10 cellular contexts compared by ENCODE assay signal in genomic region chr1:101111461-101111860, GRCh38.
A peak's percentile ranks its signal among the peaks of the same experiment; 100 is the strongest.
DNase-seq lines count a peak whose midpoint lies in the region; ATAC-seq and TF ChIP-seq lines count a peak whose summit lies in the region.
"Had no signal": no experiment of that assay in that cellular context is flagged by ENCODE, and none has a peak within 500 bp of the region (broad histone marks: within the 10 kb centered on the region; RNA-seq: fewer than 3 reads in every experiment).

No MANE protein-coding gene starts in this region.

- peaks cover 57% of the 10 kb centered on the region for H3K36me3 Mint-ChIP-seq in activated naive CD4-positive, alpha-beta T cell treated with anti-CD3 and anti-CD28 coated beads, Interleukin-2, amount 10 ng/mL, durations not matched to agents 7 days and 5 days
- H3K36me3 Mint-ChIP-seq in T-cell (peaks cover 9% of the 10 kb centered on the region), chondrocyte (ENCODE audit: low read depth) (no peaks in the 10 kb centered on the region)
- H3K36me3 Mint-ChIP-seq in effector memory CD8-positive, alpha-beta T cell (ENCODE audit: insufficient read depth): peaks cover 7% of the 10 kb centered on the region
- peaks cover 0 to 4% of the 10 kb centered on the region in 2 donors for H3K36me3 Mint-ChIP-seq in stimulated activated naive B cell treated with anti-CD40 and anti-IgM and Interleukin-4, amounts not matched to agents 10 μg/mL and 1 μg/mL and 100 μg/mL, for 72 hours

- H3K27ac Mint-ChIP-seq in activated naive CD4-positive, alpha-beta T cell treated with anti-CD3 and anti-CD28 coated beads, Interleukin-2, amount 10 ng/mL, durations not matched to agents 7 days and 5 days: peak overlapping the region; percentile 98
- H3K27ac Mint-ChIP-seq in T-cell (peak overlapping the region; percentile 95 to 98), chondrocyte (ENCODE audit: unreplicated experiment) (no peak overlapping the region)
- peak overlapping the region; percentile 86 to 95 for H3K27ac Mint-ChIP-seq in effector memory CD8-positive, alpha-beta T cell
- peak overlapping the region; percentile 89 for H3K27ac Mint-ChIP-seq in stimulated activated naive B cell treated with anti-CD40 and anti-IgM and Interleukin-4, amounts not matched to agents 10 μg/mL and 1 μg/mL and 100 μg/mL, for 72 hours

- no peak for ATAC-seq in T-cell (replicated peaks in 1 of 4)
- ATAC-seq in effector memory CD8-positive, alpha-beta T cell (replicated peaks): no peak
- no peak for ATAC-seq in stimulated activated naive B cell treated with anti-CD40 and anti-IgM and Interleukin-4, amounts not matched to agents 10 μg/mL and 1 μg/mL and 100 μg/mL, for 72 hours (replicated peaks)

- peak overlapping the region; percentile 43 for H3K4me3 Mint-ChIP-seq in activated naive CD4-positive, alpha-beta T cell treated with anti-CD3 and anti-CD28 coated beads, Interleukin-2, amount 10 ng/mL, durations not matched to agents 7 days and 5 days
- H3K4me3 Mint-ChIP-seq in T-cell (peak overlapping the region; percentile 60 to 73 (median 71)), chondrocyte (ENCODE audit: unreplicated experiment) (no peak overlapping the region)
- peak overlapping the region; percentile 71 to 74 for H3K4me3 Mint-ChIP-seq in effector memory CD8-positive, alpha-beta T cell
- peak overlapping the region; percentile 6 to 55 for H3K4me3 Mint-ChIP-seq in stimulated activated naive B cell treated with anti-CD40 and anti-IgM and Interleukin-4, amounts not matched to agents 10 μg/mL and 1 μg/mL and 100 μg/mL, for 72 hours

- POLR2A ChIA-PET in T-cell (lab: Charles Lee): interaction anchor here (0.6 to 1.3 kb wide), 5 partner anchors 17 to 216 kb away, joined by 3 to 9 read pairs (median 3); partner anchors contain the start of gene SLC30A7 (in 1 of the 2)

- CTCF ChIA-PET in activated naive CD4-positive, alpha-beta T cell treated with anti-CD3 and anti-CD28 coated beads, Interleukin-2, amount 10 ng/mL, durations not matched to agents 7 days and 5 days (lab: Charles Lee): interaction anchor here (1.1 to 1.7 kb wide), 4 partner anchors 26 to 177 kb away, joined by 3 to 7 read pairs (median 4); no protein-coding TSS in a partner anchor
- CTCF ChIA-PET in T-cell (lab: Charles Lee): interaction anchor here (0.5 to 2.6 kb wide), 12 partner anchors 30 to 198 kb away, joined by 3 to 21 read pairs (median 5); partner anchors contain the start of gene DPH5 (in 1 of the 2)

- no peak for DNase-seq in activated naive CD4-positive, alpha-beta T cell treated with anti-CD3 and anti-CD28 coated beads, Interleukin-2, amount 10 ng/mL, durations not matched to agents 7 days and 5 days
- no peak for DNase-seq in activated naive CD4-positive, alpha-beta T cell treated with Interleukin-2 at 50 U/mL for 16 hours
- DNase-seq in T-cell: no peak
- DNase-seq in effector memory CD8-positive, alpha-beta T cell: no peak
- no peak for DNase-seq in stimulated activated naive B cell treated with anti-CD40 and anti-IgM and Interleukin-4, amounts not matched to agents 10 μg/mL and 1 μg/mL and 100 μg/mL, for 72 hours
- DNase-seq in chondrocyte (ENCODE audit: low spot score): no peak
- DNase-seq in GF-D8 (lab: John Stamatoyannopoulos, UW): no peak
- DNase-seq in NCI-H510A treated with DMSO at 0.1 percent for 48 hours (lab: John Stamatoyannopoulos, UW): no peak
- DNase-seq: NCI-H1417, NCI-H345 had no signal

- peaks cover 88% of the 10 kb centered on the region for H3K4me1 Mint-ChIP-seq in activated naive CD4-positive, alpha-beta T cell treated with anti-CD3 and anti-CD28 coated beads, Interleukin-2, amount 10 ng/mL, durations not matched to agents 7 days and 5 days
- H3K4me1 Mint-ChIP-seq in T-cell: peaks cover 65 to 82% (median 77%) of the 10 kb centered on the region in 3 donors
- peaks cover 29 to 34% of the 10 kb centered on the region in 2 donors for H3K4me1 Mint-ChIP-seq in effector memory CD8-positive, alpha-beta T cell (ENCODE audit: low read depth in 2 of 2)
- peaks cover 31 to 44% of the 10 kb centered on the region in 2 donors for H3K4me1 Mint-ChIP-seq in stimulated activated naive B cell treated with anti-CD40 and anti-IgM and Interleukin-4, amounts not matched to agents 10 μg/mL and 1 μg/mL and 100 μg/mL, for 72 hours
- H3K4me1 Mint-ChIP-seq in chondrocyte (ENCODE audit: low read depth): no peaks in the 10 kb centered on the region

- peaks cover 28% of the 10 kb centered on the region for H3K9me3 Mint-ChIP-seq in activated naive CD4-positive, alpha-beta T cell treated with anti-CD3 and anti-CD28 coated beads, Interleukin-2, amount 10 ng/mL, durations not matched to agents 7 days and 5 days
- H3K9me3 Mint-ChIP-seq in T-cell (peaks cover 0 to 3% (median 0%) of the 10 kb centered on the region in 3 donors), chondrocyte (ENCODE audit: low read depth) (no peaks in the 10 kb centered on the region)
- no peaks in the 10 kb centered on the region for H3K9me3 Mint-ChIP-seq in effector memory CD8-positive, alpha-beta T cell
- peaks cover 0 to 2% of the 10 kb centered on the region in 2 donors for H3K9me3 Mint-ChIP-seq in stimulated activated naive B cell treated with anti-CD40 and anti-IgM and Interleukin-4, amounts not matched to agents 10 μg/mL and 1 μg/mL and 100 μg/mL, for 72 hours

- H3K27me3 Mint-ChIP-seq in activated naive CD4-positive, alpha-beta T cell treated with anti-CD3 and anti-CD28 coated beads, Interleukin-2, amount 10 ng/mL, durations not matched to agents 7 days and 5 days: no peaks in the 10 kb centered on the region
- H3K27me3 Mint-ChIP-seq in T-cell (no peaks in the 10 kb centered on the region), chondrocyte (ENCODE audit: low read depth) (peaks cover 10% of the 10 kb centered on the region)
- H3K27me3 Mint-ChIP-seq in effector memory CD8-positive, alpha-beta T cell: no peaks in the 10 kb centered on the region
- no peaks in the 10 kb centered on the region for H3K27me3 Mint-ChIP-seq in stimulated activated naive B cell treated with anti-CD40 and anti-IgM and Interleukin-4, amounts not matched to agents 10 μg/mL and 1 μg/mL and 100 μg/mL, for 72 hours

- TF ChIP-seq CTCF in chondrocyte (IDR thresholded peaks at IDR 0.05): no peak
